ENCODE assay signal across 19 cellular contexts in the genomic region with DNA sequence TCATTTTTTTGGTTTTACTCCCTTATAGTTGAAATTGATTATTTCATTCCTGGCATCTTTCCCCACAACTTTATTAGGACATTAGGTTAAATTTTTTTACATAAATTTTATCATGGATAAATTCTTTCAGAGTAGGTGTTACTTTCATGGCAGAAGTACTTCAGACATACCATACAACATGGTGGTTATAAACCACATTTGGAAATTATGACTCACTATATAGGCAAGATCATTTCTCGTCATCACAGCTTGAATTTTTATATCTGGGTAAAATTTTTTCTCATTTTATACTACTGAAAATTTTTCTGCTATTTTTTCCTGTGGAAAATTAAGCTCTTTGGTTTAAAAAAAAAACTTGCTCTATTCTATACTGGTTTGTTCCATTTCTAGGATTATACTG.
"Had no signal": no experiment of that assay in that cellular context is flagged by ENCODE, and none has a peak within 500 bp of the region (broad histone marks: within the 10 kb centered on the region; RNA-seq: fewer than 3 reads in every experiment).

No MANE protein-coding gene starts in this region.

- H3K4me1 Mint-ChIP-seq: activated CD4-positive, alpha-beta memory T cell treated with anti-CD3 and anti-CD28 coated beads, Interleukin-2, amount 10 ng/mL, durations not matched to agents 7 days and 5 days had no signal

- H3K9me3 ChIP-seq: gastrocnemius medialis, lower lobe of right lung, uterus had no signal

- H3K4me3 Mint-ChIP-seq: activated CD4-positive, alpha-beta memory T cell treated with anti-CD3 and anti-CD28 coated beads, Interleukin-2, amount 10 ng/mL, durations not matched to agents 7 days and 5 days; brain; nephron; T-helper 2 cell treated with Interferon-gamma antibody and Interleukin-4, amounts not matched to agents 5 μg/mL and 100 μg/mL, for 36 hours; WTC11 had no signal

- H3K9ac ChIP-seq: SK-N-SH had no signal

- H3K4me1 ChIP-seq: gastrocnemius medialis, lower lobe of right lung, uterus had no signal

- H3K27ac ChIP-seq: dorsolateral prefrontal cortex, epithelial cell of prostate, gastrocnemius medialis, lower lobe of right lung, sigmoid colon, tibial nerve, uterus had no signal

- H3K36me3 Mint-ChIP-seq: brain, WTC11 had no signal

- H3K4me2 ChIP-seq: SK-N-SH had no signal

- ATAC-seq: gastrocnemius medialis, lower lobe of right lung, WTC11 had no signal

- DNase-seq: activated CD4-positive, alpha-beta memory T cell treated with anti-CD3 and anti-CD28 coated beads, Interleukin-2, amount 10 ng/mL, durations not matched to agents 7 days and 5 days; activated CD4-positive, alpha-beta T cell treated with anti-CD3 and anti-CD28 coated beads for 4 hours; activated naive CD4-positive, alpha-beta T cell; caudate nucleus; dorsolateral prefrontal cortex; gastrocnemius medialis; head of caudate nucleus; lower lobe of right lung; sigmoid colon; SK-N-SH; stimulated activated CD4-positive, alpha-beta T cell treated with anti-CD3 and anti-CD28 coated beads, Interleukin-4, amount 100 ng/mL, for 4 hours; stimulated activated naive CD4-positive, alpha-beta T cell; uterus had no signal

- H3K27me3 ChIP-seq: dorsolateral prefrontal cortex, gastrocnemius medialis, sigmoid colon, tibial nerve, uterus had no signal

- H3K4me3 ChIP-seq: dorsolateral prefrontal cortex, gastrocnemius medialis, lower lobe of right lung, sigmoid colon, tibial nerve, uterus had no signal

- H3K27ac Mint-ChIP-seq: activated CD4-positive, alpha-beta memory T cell treated with anti-CD3 and anti-CD28 coated beads, Interleukin-2, amount 10 ng/mL, durations not matched to agents 7 days and 5 days; brain; nephron; T-helper 2 cell treated with Interferon-gamma antibody and Interleukin-4, amounts not matched to agents 5 μg/mL and 100 μg/mL, for 36 hours; WTC11 had no signal

- H3K9me3 Mint-ChIP-seq: activated CD4-positive, alpha-beta memory T cell treated with anti-CD3 and anti-CD28 coated beads, Interleukin-2, amount 10 ng/mL, durations not matched to agents 7 days and 5 days had no signal

- H3K36me3 ChIP-seq: gastrocnemius medialis, lower lobe of right lung, sigmoid colon, tibial nerve, uterus had no signal

- H3K27me3 Mint-ChIP-seq: activated CD4-positive, alpha-beta memory T cell treated with anti-CD3 and anti-CD28 coated beads, Interleukin-2, amount 10 ng/mL, durations not matched to agents 7 days and 5 days had no signal
